ENCODE assay signal across 2 cellular contexts in the genomic region with DNA sequence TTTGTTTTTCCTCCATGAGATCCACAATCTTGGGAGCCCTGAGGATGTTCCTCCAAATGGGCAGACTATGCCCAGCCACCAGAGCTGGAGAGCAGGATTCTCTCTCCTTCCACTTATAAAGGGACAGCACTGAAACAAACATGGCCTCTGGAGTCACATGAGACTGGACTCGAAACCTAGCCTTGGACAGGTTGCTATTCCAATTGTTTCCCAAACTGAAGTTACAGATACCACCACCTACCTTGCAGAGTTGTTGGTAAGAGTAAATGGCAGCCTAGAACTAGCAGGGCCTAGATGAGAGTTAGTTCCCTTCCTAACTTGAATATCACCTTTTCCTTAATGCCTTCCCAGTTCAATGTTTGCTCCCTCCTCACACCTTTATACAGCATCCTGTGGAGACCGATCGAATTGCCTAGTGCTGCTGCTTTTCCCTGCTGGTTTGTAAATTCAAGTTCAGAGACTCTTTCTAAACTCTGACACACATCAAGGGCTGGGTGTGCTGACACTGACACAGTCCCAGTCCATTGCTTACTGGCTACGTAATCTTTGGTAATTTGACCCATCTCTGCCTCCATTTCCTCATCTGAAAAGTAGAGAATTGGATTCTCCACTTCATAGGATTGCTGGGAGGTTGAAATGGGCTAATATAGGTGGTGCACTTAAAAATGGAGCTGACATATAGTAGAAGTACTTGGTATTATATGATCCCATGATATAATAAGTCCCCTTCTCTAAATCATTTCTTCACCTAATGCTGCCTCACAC.
A peak's percentile ranks its signal among the peaks of the same experiment; 100 is the strongest.
TF ChIP-seq lines count a peak whose summit lies in the region.

No MANE protein-coding gene starts in this region.

TF ChIP-seq in HEK293, 187 proteins besides CTCF, POLR2A, EP300 and RAD21:
- TF ChIP-seq ZNF600 (tag by site-specific recombination; IDR thresholded peaks at IDR 0.05) (peak; percentile 53; the same call in 1 of the 2 replicates), ZNF549 (tag by site-specific recombination; IDR thresholded peaks at IDR 0.05) (no peak), ZNF548 (tag by site-specific recombination; IDR thresholded peaks at IDR 0.05) (no peak), ZBTB17 (tag by site-specific recombination; IDR thresholded peaks at IDR 0.05) (peak; percentile 77), ZNF121 (tag by site-specific recombination; IDR thresholded peaks at IDR 0.05) (no peak), MEIS1 (CRISPR knock-in tag; IDR thresholded peaks at IDR 0.05; ENCODE audit: borderline replicate concordance) (no peak), ZBTB1 (tag by site-specific recombination; IDR thresholded peaks at IDR 0.05) (no peak), ZNF354C (tag by site-specific recombination; IDR thresholded peaks at IDR 0.05; ENCODE audit: borderline replicate concordance, low read depth) (no peak), ZNF555 (tag by site-specific recombination; conservative IDR thresholded peaks at IDR 0.05) (no peak), ZNF24 (tag by site-specific recombination; IDR thresholded peaks at IDR 0.05) (0 out of 2 replicates have a peak, but pooled peaks have one; percentile 30)
- TF ChIP-seq, protein P1, sequence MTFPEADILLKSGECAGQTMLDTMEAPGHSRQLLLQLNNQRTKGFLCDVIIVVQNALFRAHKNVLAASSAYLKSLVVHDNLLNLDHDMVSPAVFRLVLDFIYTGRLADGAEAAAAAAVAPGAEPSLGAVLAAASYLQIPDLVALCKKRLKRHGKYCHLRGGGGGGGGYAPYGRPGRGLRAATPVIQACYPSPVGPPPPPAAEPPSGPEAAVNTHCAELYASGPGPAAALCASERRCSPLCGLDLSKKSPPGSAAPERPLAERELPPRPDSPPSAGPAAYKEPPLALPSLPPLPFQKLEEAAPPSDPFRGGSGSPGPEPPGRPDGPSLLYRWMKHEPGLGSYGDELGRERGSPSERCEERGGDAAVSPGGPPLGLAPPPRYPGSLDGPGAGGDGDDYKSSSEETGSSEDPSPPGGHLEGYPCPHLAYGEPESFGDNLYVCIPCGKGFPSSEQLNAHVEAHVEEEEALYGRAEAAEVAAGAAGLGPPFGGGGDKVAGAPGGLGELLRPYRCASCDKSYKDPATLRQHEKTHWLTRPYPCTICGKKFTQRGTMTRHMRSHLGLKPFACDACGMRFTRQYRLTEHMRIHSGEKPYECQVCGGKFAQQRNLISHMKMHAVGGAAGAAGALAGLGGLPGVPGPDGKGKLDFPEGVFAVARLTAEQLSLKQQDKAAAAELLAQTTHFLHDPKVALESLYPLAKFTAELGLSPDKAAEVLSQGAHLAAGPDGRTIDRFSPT (tag by site-specific recombination; IDR thresholded peaks at IDR 0.05), result no peak

TF ChIP-seq in GM12878, 131 proteins besides CTCF, POLR2A, EP300 and RAD21:
- no peak for TF ChIP-seq POLR2AphosphoS2 (IDR thresholded peaks at IDR 0.05; ENCODE audit: low read depth, low read length)
- no peak for TF ChIP-seq TCF12 (IDR thresholded peaks at IDR 0.05; ENCODE audit: low read depth, low read length)
- TF ChIP-seq STAT1 (conservative IDR thresholded peaks at IDR 0.05), result no peak
- no peak for TF ChIP-seq TCF7 (IDR thresholded peaks at IDR 0.05; ENCODE audit: borderline replicate concordance)
- TF ChIP-seq, protein P2, sequence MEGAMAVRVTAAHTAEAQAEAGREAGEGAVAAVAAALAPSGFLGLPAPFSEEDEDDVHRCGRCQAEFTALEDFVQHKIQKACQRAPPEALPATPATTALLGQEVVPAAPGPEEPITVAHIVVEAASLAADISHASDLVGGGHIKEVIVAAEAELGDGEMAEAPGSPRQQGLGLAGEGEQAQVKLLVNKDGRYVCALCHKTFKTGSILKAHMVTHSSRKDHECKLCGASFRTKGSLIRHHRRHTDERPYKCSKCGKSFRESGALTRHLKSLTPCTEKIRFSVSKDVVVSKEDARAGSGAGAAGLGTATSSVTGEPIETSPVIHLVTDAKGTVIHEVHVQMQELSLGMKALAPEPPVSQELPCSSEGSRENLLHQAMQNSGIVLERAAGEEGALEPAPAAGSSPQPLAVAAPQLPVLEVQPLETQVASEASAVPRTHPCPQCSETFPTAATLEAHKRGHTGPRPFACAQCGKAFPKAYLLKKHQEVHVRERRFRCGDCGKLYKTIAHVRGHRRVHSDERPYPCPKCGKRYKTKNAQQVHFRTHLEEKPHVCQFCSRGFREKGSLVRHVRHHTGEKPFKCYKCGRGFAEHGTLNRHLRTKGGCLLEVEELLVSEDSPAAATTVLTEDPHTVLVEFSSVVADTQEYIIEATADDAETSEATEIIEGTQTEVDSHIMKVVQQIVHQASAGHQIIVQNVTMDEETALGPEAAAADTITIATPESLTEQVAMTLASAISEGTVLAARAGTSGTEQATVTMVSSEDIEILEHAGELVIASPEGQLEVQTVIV (IDR thresholded peaks at IDR 0.05; ENCODE audit: borderline replicate concordance, partially characterized antibody), result no peak
